In the genomic region with DNA sequence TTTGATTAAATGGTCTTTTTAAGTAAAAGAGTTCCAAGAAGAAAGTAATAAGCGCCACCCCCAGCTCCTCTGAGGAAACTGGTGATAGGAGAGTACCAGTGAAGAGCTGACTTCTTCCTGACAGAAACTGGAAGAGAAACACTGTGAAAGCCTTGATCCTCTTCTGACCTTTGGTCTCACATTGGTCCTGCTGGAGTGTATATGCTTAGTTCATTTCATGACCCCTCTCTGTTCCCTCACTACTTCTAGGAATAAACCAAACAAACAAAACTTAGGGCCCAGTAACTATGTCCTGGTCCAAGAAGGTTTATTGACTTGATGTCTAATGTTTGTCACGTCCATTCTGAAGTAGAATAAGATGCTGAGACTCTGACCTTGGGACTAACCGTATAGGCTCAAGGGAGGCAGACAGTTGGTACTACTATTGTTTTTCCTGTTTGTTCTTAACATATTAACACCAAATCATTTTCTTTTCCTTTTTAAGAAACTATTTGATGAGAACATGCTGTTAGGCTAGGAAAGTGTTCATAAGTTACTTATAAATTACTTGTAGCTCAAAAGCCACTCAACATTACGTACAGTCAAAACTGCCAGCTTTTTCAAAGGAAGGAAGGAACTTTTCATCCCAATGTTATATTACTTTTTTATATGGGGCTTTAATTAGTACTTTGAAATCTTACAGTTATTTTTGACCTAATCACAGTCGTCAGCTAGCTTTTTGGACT, we compare ENCODE assay signal across 1 cellular context.
TF ChIP-seq lines count a peak whose summit lies in the region.

No MANE protein-coding gene starts in this region.

TF ChIP-seq in GM23338, 12 proteins besides CTCF, POLR2A, EP300 and RAD21 (continued from another document):
- TF ChIP-seq, protein P1, sequence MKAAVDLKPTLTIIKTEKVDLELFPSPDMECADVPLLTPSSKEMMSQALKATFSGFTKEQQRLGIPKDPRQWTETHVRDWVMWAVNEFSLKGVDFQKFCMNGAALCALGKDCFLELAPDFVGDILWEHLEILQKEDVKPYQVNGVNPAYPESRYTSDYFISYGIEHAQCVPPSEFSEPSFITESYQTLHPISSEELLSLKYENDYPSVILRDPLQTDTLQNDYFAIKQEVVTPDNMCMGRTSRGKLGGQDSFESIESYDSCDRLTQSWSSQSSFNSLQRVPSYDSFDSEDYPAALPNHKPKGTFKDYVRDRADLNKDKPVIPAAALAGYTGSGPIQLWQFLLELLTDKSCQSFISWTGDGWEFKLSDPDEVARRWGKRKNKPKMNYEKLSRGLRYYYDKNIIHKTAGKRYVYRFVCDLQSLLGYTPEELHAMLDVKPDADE (IDR thresholded peaks at IDR 0.05): no peak
- TF ChIP-seq EZH2 (IDR thresholded peaks at IDR 0.05; ENCODE audit: low read depth, unreplicated experiment): no peak
- TF ChIP-seq NANOG (IDR thresholded peaks at IDR 0.05; ENCODE audit: borderline replicate concordance): no peak
- no peak for TF ChIP-seq JUNB (IDR thresholded peaks at IDR 0.05; ENCODE audit: unreplicated experiment)
- TF ChIP-seq POLR2AphosphoS5 (IDR thresholded peaks at IDR 0.05; ENCODE audit: low read depth): no peak
- no peak for TF ChIP-seq EZH2phosphoT487 (IDR thresholded peaks at IDR 0.05; ENCODE audit: unreplicated experiment)
- TF ChIP-seq REST (IDR thresholded peaks at IDR 0.05; ENCODE audit: unreplicated experiment): no peak
- no peak for TF ChIP-seq ZNF114 (CRISPR knock-in tag; IDR thresholded peaks at IDR 0.05)
- no peak for TF ChIP-seq CREB1 (CRISPR knock-in tag; IDR thresholded peaks at IDR 0.05; ENCODE audit: low read depth)
